In the genomic region with DNA sequence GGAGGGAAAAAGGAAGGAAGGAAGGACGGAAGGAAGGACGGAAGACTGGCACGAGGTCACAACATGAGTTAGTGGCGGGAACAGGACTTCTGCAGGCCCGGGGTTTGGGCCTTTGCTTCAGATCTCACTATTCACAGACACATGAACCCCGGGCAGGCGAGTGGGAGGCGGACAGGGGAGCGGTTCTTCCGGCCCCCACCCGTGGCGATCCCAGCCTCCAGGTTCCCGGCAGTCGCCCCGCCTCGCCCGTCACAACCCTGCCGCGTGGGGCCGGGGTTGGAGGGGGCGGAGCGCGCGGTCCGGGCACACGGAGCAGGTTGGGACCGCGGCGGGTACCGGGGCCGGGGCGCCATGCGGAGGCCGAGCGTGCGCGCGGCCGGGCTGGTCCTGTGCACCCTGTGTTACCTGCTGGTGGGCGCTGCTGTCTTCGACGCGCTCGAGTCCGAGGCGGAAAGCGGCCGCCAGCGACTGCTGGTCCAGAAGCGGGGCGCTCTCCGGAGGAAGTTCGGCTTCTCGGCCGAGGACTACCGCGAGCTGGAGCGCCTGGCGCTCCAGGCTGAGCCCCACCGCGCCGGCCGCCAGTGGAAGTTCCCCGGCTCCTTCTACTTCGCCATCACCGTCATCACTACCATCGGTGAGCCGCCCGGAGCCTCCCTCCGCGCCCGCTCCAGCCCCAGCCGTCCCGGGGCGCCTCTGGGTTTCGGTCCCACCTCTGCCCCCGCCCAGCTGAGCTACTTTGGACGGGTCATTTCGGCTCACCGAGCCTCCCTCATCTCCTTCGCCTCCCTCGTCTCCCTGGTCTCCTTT, we compare ENCODE assay signal across 8 cellular contexts. TPM values are rescaled to one million over a fixed set of nuclear protein-coding genes. Genes with fewer than 3 reads are reported as not detected.
DNase-seq lines count a peak whose midpoint lies in the region; ATAC-seq, FAIRE-seq and TF ChIP-seq lines count a peak whose summit lies in the region.

A gene (plus strand): TSS at position 306 of the 807 bp plus-strand sequence. CDS start 46 bp downstream, at position 352.

- no peak for FAIRE-seq in urothelium cell line (lab: Jason Lieb, UNC)

- 0 out of 2 replicates have a peak, but pooled peaks cover 3% of the 10 kb centered on the region for H4K20me1 ChIP-seq in PC-3 (ENCODE audit: low read length)

- H3K4me3 ChIP-seq in CD4-positive, CD25-positive, alpha-beta regulatory T cell (ENCODE audit: low read depth, low read length), result no peak within 1 kb of the TSS
- H3K4me3 ChIP-seq in PC-3 (ENCODE audit: low read length) (peak within 1 kb of the TSS; percentile 70), iPS-15b (ENCODE audit: low read depth, low read length) (peak within 1 kb of the TSS; percentile 48), spleen (peak within 1 kb of the TSS; percentile 36 to 69 (median 42))

- BruUV-seq in PC-3 (replicated peaks; lab: Mats Ljungman, UMichigan), result no TSS peak

- no peaks in the 10 kb centered on the region for H3F3A ChIP-seq in PC-3 (ENCODE audit: low read length, unreplicated experiment)

- no peak within 1 kb of the TSS for H3K27ac Mint-ChIP-seq in CD4-positive, CD25-positive, alpha-beta regulatory T cell
- peak within 1 kb of the TSS; percentile 77 for H3K27ac Mint-ChIP-seq in activated naive CD8-positive, alpha-beta T cell treated with anti-CD3 and anti-CD28 coated beads, Interleukin-2, amount 50 U/mL, for 24 hours

- H3K27me3 ChIP-seq in CD4-positive, CD25-positive, alpha-beta regulatory T cell (ENCODE audit: control insufficient read depth, insufficient read depth, low read length), result peaks cover 26% of the 10 kb centered on the region
- peaks cover 3% of the 10 kb centered on the region; the same call in 1 of the 2 replicates for H3K27me3 ChIP-seq in PC-3 (ENCODE audit: low read length)
- peaks cover 44% of the 10 kb centered on the region for H3K27me3 ChIP-seq in iPS-15b (ENCODE audit: control insufficient read depth, insufficient read depth, low read length)
- peaks cover 0 to 59% (median 32%) of the 10 kb centered on the region in 7 donors for H3K27me3 ChIP-seq in spleen (replicated peaks in 1 of 7)

- H3K36me3 Mint-ChIP-seq in CD4-positive, CD25-positive, alpha-beta regulatory T cell, result no peaks in the 10 kb centered on the region
- H3K36me3 Mint-ChIP-seq in activated naive CD8-positive, alpha-beta T cell treated with anti-CD3 and anti-CD28 coated beads, Interleukin-2, amount 50 U/mL, for 24 hours (ENCODE audit: low read depth), result no peaks in the 10 kb centered on the region

- intact Hi-C loops in PC-3 (cut with micrococcal nuclease) (no loop called here), spleen (cut with DNase I; ENCODE audit: low total_unique reads) (loop anchor here (5.0 kb wide), 1 partner anchor 122 kb away; no protein-coding TSS in a partner anchor)

- peak within 1 kb of the TSS; percentile 47 for H3K9ac ChIP-seq in PC-3 (ENCODE audit: low read length)
- H3K9ac ChIP-seq in iPS-15b (ENCODE audit: low read depth, low read length), result no peak within 1 kb of the TSS

- no peak for TF ChIP-seq POLR2A in spleen (IDR thresholded peaks at IDR 0.05)

- H3K4me2 ChIP-seq in PC-3 (ENCODE audit: low read length), result peak within 1 kb of the TSS; percentile 92

- peak within 1 kb of the TSS; percentile 93 for H2AFZ ChIP-seq in PC-3 (ENCODE audit: low read length)

- DNase-seq in CD4-positive, CD25-positive, alpha-beta regulatory T cell, result peak in 1 of 3 donors; percentile 17
- peak; percentile 16 for DNase-seq in PC-3
- DNase-seq in activated naive CD8-positive, alpha-beta T cell treated with anti-CD3 and anti-CD28 coated beads, Interleukin-2, amount 50 U/mL, for 24 hours, result peak; percentile 46
- DNase-seq in spleen, result no peak
- no peak for DNase-seq in urothelium cell line (ENCODE audit: low spot score)

- 1 to 2% (median 2%) methylated on average over 37 to 82 of the region's 82 CpGs for WGBS in spleen, 5 donors

- H3K79me2 ChIP-seq in PC-3 (ENCODE audit: low read length), result no peaks in the 10 kb centered on the region

- CTCF ChIA-PET in PC-3 (lab: Charles Lee), result interaction anchor here (0.6 kb wide), 1 partner anchor 61 kb away, joined by 3 read pairs; no protein-coding TSS in a partner anchor

- H3K36me3 ChIP-seq in CD4-positive, CD25-positive, alpha-beta regulatory T cell (ENCODE audit: control insufficient read depth, insufficient read depth, low read length), result no peaks in the 10 kb centered on the region
- no peaks in the 10 kb centered on the region for H3K36me3 ChIP-seq in PC-3 (ENCODE audit: low read depth, low read length)
- H3K36me3 ChIP-seq in iPS-15b (ENCODE audit: control insufficient read depth, insufficient read depth, low read length), result no peaks in the 10 kb centered on the region
- H3K36me3 ChIP-seq in spleen, result no peaks in the 10 kb centered on the region

- peaks cover 9% of the 10 kb centered on the region for H3K4me1 ChIP-seq in CD4-positive, CD25-positive, alpha-beta regulatory T cell (ENCODE audit: control insufficient read depth, insufficient read depth, low read length, poor library complexity, severe bottlenecking)
- H3K4me1 ChIP-seq in PC-3 (ENCODE audit: insufficient read depth, low read length) (peaks cover 26% of the 10 kb centered on the region), iPS-15b (ENCODE audit: control insufficient read depth, insufficient read depth, low read length) (peaks cover 7% of the 10 kb centered on the region), spleen (peaks cover 3 to 35% (median 20%) of the 10 kb centered on the region in 6 donors)

- H3K27me3 Mint-ChIP-seq in CD4-positive, CD25-positive, alpha-beta regulatory T cell, result peaks cover 59% of the 10 kb centered on the region
- H3K27me3 Mint-ChIP-seq in activated naive CD8-positive, alpha-beta T cell treated with anti-CD3 and anti-CD28 coated beads, Interleukin-2, amount 50 U/mL, for 24 hours, result peaks cover 30% of the 10 kb centered on the region

- TF ChIP-seq CTCF in PC-3 (conservative IDR thresholded peaks at IDR 0.05; ENCODE audit: low read depth, low read length) (no peak), spleen (IDR thresholded peaks at IDR 0.05 in 8 of 11, conservative IDR thresholded peaks at IDR 0.05 in 3 of 11) (no peak)

- peak; percentile 35 to 61 for ATAC-seq in CD4-positive, CD25-positive, alpha-beta regulatory T cell (ENCODE audit: low read depth in 2 of 2)
- ATAC-seq in PC-3 (peak; percentile 48), GM21717 (IDR thresholded peaks at IDR 0.05; ENCODE audit: unreplicated experiment) (no peak), HG03457 (IDR thresholded peaks at IDR 0.05; ENCODE audit: unreplicated experiment) (no peak)
- peak; percentile 50 for ATAC-seq in activated naive CD8-positive, alpha-beta T cell treated with anti-CD3 and anti-CD28 coated beads, Interleukin-2, amount 50 U/mL, for 24 hours

- H3K9me3 Mint-ChIP-seq in CD4-positive, CD25-positive, alpha-beta regulatory T cell, result no peaks in the 10 kb centered on the region
- H3K9me3 Mint-ChIP-seq in activated naive CD8-positive, alpha-beta T cell treated with anti-CD3 and anti-CD28 coated beads, Interleukin-2, amount 50 U/mL, for 24 hours, result no peaks in the 10 kb centered on the region

- H3K4me3 Mint-ChIP-seq in CD4-positive, CD25-positive, alpha-beta regulatory T cell, result peak within 1 kb of the TSS in 3 of 4 donors; percentile 22 to 82 (median 80)
- H3K4me3 Mint-ChIP-seq in activated naive CD8-positive, alpha-beta T cell treated with anti-CD3 and anti-CD28 coated beads, Interleukin-2, amount 50 U/mL, for 24 hours, result peak within 1 kb of the TSS; percentile 71

- H3K9me3 ChIP-seq in CD4-positive, CD25-positive, alpha-beta regulatory T cell (ENCODE audit: control insufficient read depth in 2 of 2, low read length in 2 of 2), result no peaks in the 10 kb centered on the region
- H3K9me3 ChIP-seq in PC-3 (ENCODE audit: low read length), result no peaks in the 10 kb centered on the region
- H3K9me3 ChIP-seq in iPS-15b (ENCODE audit: control insufficient read depth, insufficient read depth, low read length), result no peaks in the 10 kb centered on the region
- no peaks in the 10 kb centered on the region for H3K9me3 ChIP-seq in spleen

- no peak within 1 kb of the TSS for H3K27ac ChIP-seq in CD4-positive, CD25-positive, alpha-beta regulatory T cell (ENCODE audit: insufficient read depth, low read length, poor library complexity, severe bottlenecking)
- no peak within 1 kb of the TSS for H3K27ac ChIP-seq in PC-3 (ENCODE audit: low read length)
- H3K27ac ChIP-seq in spleen, result peak within 1 kb of the TSS in 3 of 8 donors; percentile 30 to 32 (median 31)

- H3K4me1 Mint-ChIP-seq in CD4-positive, CD25-positive, alpha-beta regulatory T cell, result peaks cover 0 to 12% (median 4%) of the 10 kb centered on the region in 4 donors
- peaks cover 16% of the 10 kb centered on the region for H3K4me1 Mint-ChIP-seq in activated naive CD8-positive, alpha-beta T cell treated with anti-CD3 and anti-CD28 coated beads, Interleukin-2, amount 50 U/mL, for 24 hours

- POLR2A ChIA-PET in PC-3 (lab: Charles Lee; ENCODE audit: unreplicated experiment), result no interaction called here

- H3K9me2 ChIP-seq in PC-3 (replicated peaks; ENCODE audit: low read length), result no peaks in the 10 kb centered on the region

RNA-seq across cellular contexts. Expression of the gene that starts here (rescaled TPM):
- total RNA-seq in CD4-positive, CD25-positive, alpha-beta regulatory T cell, result not detected
- not detected for polyA plus RNA-seq in CD4-positive, CD25-positive, alpha-beta regulatory T cell
- 2.8 and 3.0 TPM in 2 replicates for total RNA-seq in PC-3 (2014; rRNA removed)
- under 1 TPM in 5 of 7 donors, not detected in 2; 0.17 to 0.92 (median 0.47) TPM for total RNA-seq in spleen
- polyA plus RNA-seq in spleen, result under 1 TPM in 2 of 3 donors, not detected in 1; 0.06 to 0.08 TPM

Comparison
In these comparisons a context has a peak if more than half of its experiments do, and no peak if none do; other contexts are left out.
1. Peak in ATAC-seq in CD4-positive, CD25-positive, alpha-beta regulatory T cell; RNA of the gene not detected or under 1 TPM.
2. ATAC-seq: peak in PC-3 (single experiment) and activated naive CD8-positive, alpha-beta T cell treated with anti-CD3 and anti-CD28 coated beads, Interleukin-2, amount 50 U/mL, for 24 hours (single experiment); none in GM21717 (single experiment) and HG03457 (single experiment).
3. DNase-seq: peak in PC-3 (single experiment) and activated naive CD8-positive, alpha-beta T cell treated with anti-CD3 and anti-CD28 coated beads, Interleukin-2, amount 50 U/mL, for 24 hours (single experiment); none in spleen (single experiment) and urothelium cell line (single experiment).